In genomic region chr10:63431962-63432797, GRCh38 we compare ENCODE assay signal across 11 cellular contexts. TPM values are rescaled to one million over a fixed set of nuclear protein-coding genes. Genes with fewer than 3 reads are reported as not detected.
A peak's percentile ranks its signal among the peaks of the same experiment; 100 is the strongest.
DNase-seq lines count a peak whose midpoint lies in the region; ATAC-seq, FAIRE-seq and TF ChIP-seq lines count a peak whose summit lies in the region.
"Had no signal": no experiment of that assay in that cellular context is flagged by ENCODE, and none has a peak within 500 bp of the region (broad histone marks: within the 10 kb centered on the region; RNA-seq: fewer than 3 reads in every experiment).

No MANE protein-coding gene starts in this region.

- no peaks in the 10 kb centered on the region for H3K27me3 ChIP-seq in keratinocyte (ENCODE audit: control insufficient read depth, extremely low read depth, insufficient read depth, low read length)
- H3K27me3 ChIP-seq in BE2C, result no peaks in the 10 kb centered on the region
- H3K27me3 ChIP-seq: testis had no signal

- H3K9me1 ChIP-seq in keratinocyte (ENCODE audit: control insufficient read depth, extremely low read depth, insufficient read depth, low read length), result peaks cover 2% of the 10 kb centered on the region

- dilution Hi-C loops in keratinocyte (cut with MboI; ENCODE audit: extremely low pct_ligation_motif_present, low sequenced_read_pairs), result no loop called here

- peak overlapping the region; percentile 79 for H3K27ac ChIP-seq in keratinocyte (ENCODE audit: control insufficient read depth, insufficient read depth, low read length)
- H3K27ac ChIP-seq: testis had no signal

- H3K36me3 ChIP-seq in keratinocyte (ENCODE audit: control insufficient read depth in 2 of 2, extremely low read depth in 1 of 2, insufficient read depth in 2 of 2, low read length in 2 of 2), result no peaks in the 10 kb centered on the region
- H3K36me3 ChIP-seq in BE2C, result no peaks in the 10 kb centered on the region

- ATAC-seq in GM21786 (IDR thresholded peaks at IDR 0.05; ENCODE audit: unreplicated experiment) (peak; percentile 67), HG02840 (IDR thresholded peaks at IDR 0.05; ENCODE audit: low FRiP score, unreplicated experiment) (no peak)

- H3K4me3 ChIP-seq in keratinocyte (ENCODE audit: control insufficient read depth in 2 of 3, extremely low read depth in 1 of 3, insufficient read depth in 2 of 3, low read depth in 1 of 3, low read length in 3 of 3) (no peak overlapping the region), BE2C (ENCODE audit: low read depth, low read length) (no peak overlapping the region)
- H3K4me3 ChIP-seq: testis had no signal

- no peak for FAIRE-seq in RCC 7860 (lab: Jason Lieb, UNC)
- peak; percentile 23 for FAIRE-seq in keratinocyte (lab: Jason Lieb, UNC)

- H3K4me1 ChIP-seq in keratinocyte (ENCODE audit: control insufficient read depth, extremely low read depth, insufficient read depth, low read length), result peaks cover 55% of the 10 kb centered on the region
- H3K4me1 ChIP-seq in BE2C, result no peaks in the 10 kb centered on the region; the same call in none of the 2 replicates

- no peaks in the 10 kb centered on the region for H3K9me3 ChIP-seq in keratinocyte (ENCODE audit: control insufficient read depth, low read depth, low read length)
- H3K9me3 ChIP-seq in BE2C, result no peaks in the 10 kb centered on the region
- H3K9me3 ChIP-seq: testis had no signal

- H3K4me2 ChIP-seq in keratinocyte (ENCODE audit: control insufficient read depth, extremely low read depth, insufficient read depth, low read depth, low read length), result peak overlapping the region; percentile 31

- no peak overlapping the region for H3K9ac ChIP-seq in keratinocyte (ENCODE audit: control insufficient read depth, extremely low read depth, insufficient read depth, low read length)

- peak; percentile 19 for DNase-seq in Daoy (ENCODE audit: low read depth)
- peak; percentile 56 for DNase-seq in RCC 7860 (ENCODE audit: low spot score)
- DNase-seq in keratinocyte (ENCODE audit: low read depth, low spot score), result peak; percentile 49
- no peak for DNase-seq in NCI-H82 (lab: John Stamatoyannopoulos, UW)
- DNase-seq in NCI-H1092 treated with DMSO at 0.1 percent for 48 hours (lab: John Stamatoyannopoulos, UW), result no peak
- DNase-seq in BE2C, result no peak
- DNase-seq: activated effector memory CD4-positive, alpha-beta T cell treated with anti-CD3 and anti-CD28 coated beads, Interleukin-2, amount 50 U/mL, for 16 hours; NCI-H2171; testis had no signal

- peaks cover 87% of the 10 kb centered on the region for H3K79me2 ChIP-seq in keratinocyte (ENCODE audit: control insufficient read depth, insufficient read depth, low read length)

- TF ChIP-seq CTCF in keratinocyte (optimal IDR thresholded peaks at IDR 0.05 in 1 of 3, IDR thresholded peaks at IDR 0.05 in 1 of 3, conservative IDR thresholded peaks at IDR 0.05 in 1 of 3; ENCODE audit: extremely low read depth in 1 of 3, insufficient read depth in 2 of 3, low read length in 3 of 3) (no peak), BE2C (IDR thresholded peaks at IDR 0.05; ENCODE audit: low read depth, low read length) (no peak)

- no peak overlapping the region for H2AFZ ChIP-seq in keratinocyte (ENCODE audit: control insufficient read depth, low read length)

- H4K20me1 ChIP-seq in keratinocyte (ENCODE audit: control insufficient read depth, extremely low read depth, insufficient read depth, low read length), result no peaks in the 10 kb centered on the region

RNA-seq across cellular contexts. Expression of gene JMJD1C, which starts 33.6 kb away (rescaled TPM):
- total RNA-seq in Daoy (2014; rRNA removed; shearing (Covaris generic)), result 40.8 and 57.9 TPM in 2 replicates
- 24.9 to 38.2 TPM (median 26.6 TPM) in 3 replicates for polyA plus RNA-seq in keratinocyte
- polyA plus RNA-seq in keratinocyte (2011; ENCODE audit: low read depth), result 81.0 TPM
- 9.0 and 22.2 TPM in 2 replicates for polyA plus RNA-seq in keratinocyte (2011; cell fraction: cytosol; rRNA removed)
- polyA plus RNA-seq in keratinocyte (2011; cell fraction: nucleus; rRNA removed), result 49.7 and 62.2 TPM in 2 replicates
- 18.7 and 43.8 TPM in 2 replicates for polyA plus RNA-seq in keratinocyte (2012; ENCODE audit: low replicate concordance)
- 19.1 to 117 TPM (median 79.7 TPM) in 3 replicates for polyA minus RNA-seq in keratinocyte
- polyA minus RNA-seq in keratinocyte (2011; cell fraction: cytosol; rRNA and poly(A)+ RNA removed), result 17.8 TPM
- 94.4 and 166 TPM in 2 replicates for polyA minus RNA-seq in keratinocyte (2011; cell fraction: nucleus; rRNA and poly(A)+ RNA removed)
- polyA plus RNA-seq in BE2C (2012; ENCODE audit: insufficient read depth, insufficient read length, low read depth), result 44.8 TPM

Comparison
In these comparisons a context has a peak if more than half of its experiments do, and no peak if none do; other contexts are left out.
1. DNase-seq: peak in Daoy (single experiment), RCC 7860 (single experiment) and keratinocyte (single experiment); none in NCI-H82 (single experiment), NCI-H1092 treated with DMSO at 0.1 percent for 48 hours (single experiment) and BE2C (single experiment).